8 cellular contexts compared by ENCODE assay signal in genomic region chr19:41957838-41958366, GRCh38.
A peak's percentile ranks its signal among the peaks of the same experiment; 100 is the strongest.
DNase-seq lines count a peak whose midpoint lies in the region; ATAC-seq and TF ChIP-seq lines count a peak whose summit lies in the region.

No MANE protein-coding gene starts in this region.

- peak; percentile 93 for DNase-seq in AG08396 (ENCODE audit: low spot score)
- peak; percentile 62 to 87 (median 85) for DNase-seq in NCI-H1417 (lab: John Stamatoyannopoulos, UW)
- DNase-seq in stimulated activated CD4-positive, alpha-beta T cell treated with anti-CD3 and anti-CD28 coated beads, Interleukin-4, amount 100 ng/mL, for 1 hour, result peak; percentile 29

- peak overlapping the region; percentile 95 for H3K4me3 Mint-ChIP-seq in T-helper 1 cell treated with Interleukin-12 subunit alpha and Interleukin-12 subunit beta and Interleukin-4 antibody, amounts not matched to agents 30 μg/mL and 1 μg/mL, for 36 hours
- peak overlapping the region; percentile 91 for H3K4me3 Mint-ChIP-seq in dendritic cell treated with granulocyte-macrophage colony-stimulating factor and Interleukin-4, amounts not matched to agents 40 ng/mL and 50 ng/mL, for 4 days

- H3K27ac ChIP-seq in layer of hippocampus (ENCODE audit: low read depth, low read length), result peak overlapping the region; percentile 78

- ATAC-seq in HG03095 (IDR thresholded peaks at IDR 0.05; ENCODE audit: unreplicated experiment), result no peak

- H3K4me1 Mint-ChIP-seq in T-helper 1 cell treated with Interleukin-12 subunit alpha and Interleukin-12 subunit beta and Interleukin-4 antibody, amounts not matched to agents 30 μg/mL and 1 μg/mL, for 36 hours (ENCODE audit: low read depth), result peaks cover 16% of the 10 kb centered on the region
- H3K4me1 Mint-ChIP-seq in dendritic cell treated with granulocyte-macrophage colony-stimulating factor and Interleukin-4, amounts not matched to agents 40 ng/mL and 50 ng/mL, for 4 days (ENCODE audit: low read depth), result peaks cover 30% of the 10 kb centered on the region

- no peaks in the 10 kb centered on the region for H3K27me3 Mint-ChIP-seq in T-helper 1 cell treated with Interleukin-12 subunit alpha and Interleukin-12 subunit beta and Interleukin-4 antibody, amounts not matched to agents 30 μg/mL and 1 μg/mL, for 36 hours (ENCODE audit: low read depth)
- no peaks in the 10 kb centered on the region for H3K27me3 Mint-ChIP-seq in dendritic cell treated with granulocyte-macrophage colony-stimulating factor and Interleukin-4, amounts not matched to agents 40 ng/mL and 50 ng/mL, for 4 days

- H3K36me3 Mint-ChIP-seq in T-helper 1 cell treated with Interleukin-12 subunit alpha and Interleukin-12 subunit beta and Interleukin-4 antibody, amounts not matched to agents 30 μg/mL and 1 μg/mL, for 36 hours (ENCODE audit: low read depth), result peaks cover 8% of the 10 kb centered on the region
- peaks cover 26% of the 10 kb centered on the region for H3K36me3 Mint-ChIP-seq in dendritic cell treated with granulocyte-macrophage colony-stimulating factor and Interleukin-4, amounts not matched to agents 40 ng/mL and 50 ng/mL, for 4 days (ENCODE audit: low read depth)

- peak overlapping the region; percentile 80 for H3K27ac Mint-ChIP-seq in T-helper 1 cell treated with Interleukin-12 subunit alpha and Interleukin-12 subunit beta and Interleukin-4 antibody, amounts not matched to agents 30 μg/mL and 1 μg/mL, for 36 hours
- H3K27ac Mint-ChIP-seq in dendritic cell treated with granulocyte-macrophage colony-stimulating factor and Interleukin-4, amounts not matched to agents 40 ng/mL and 50 ng/mL, for 4 days, result peak overlapping the region; percentile 54

- intact Hi-C loops in dendritic cell treated with granulocyte-macrophage colony-stimulating factor and Interleukin-4, amounts not matched to agents 40 ng/mL and 50 ng/mL, for 4 days (cut with micrococcal nuclease), result loop anchor here (5.0 kb wide), 2 partner anchors 86 to 101 kb away; no protein-coding TSS in a partner anchor

- peak; percentile 78 for TF ChIP-seq CTCF in GM12872 (IDR thresholded peaks at IDR 0.05; ENCODE audit: insufficient read depth, low read depth, low read length)

- no peaks in the 10 kb centered on the region for H3K27me3 ChIP-seq in layer of hippocampus (ENCODE audit: control insufficient read depth, insufficient read depth, low read length)

- no peaks in the 10 kb centered on the region for H3K9me3 Mint-ChIP-seq in T-helper 1 cell treated with Interleukin-12 subunit alpha and Interleukin-12 subunit beta and Interleukin-4 antibody, amounts not matched to agents 30 μg/mL and 1 μg/mL, for 36 hours
- no peaks in the 10 kb centered on the region for H3K9me3 Mint-ChIP-seq in dendritic cell treated with granulocyte-macrophage colony-stimulating factor and Interleukin-4, amounts not matched to agents 40 ng/mL and 50 ng/mL, for 4 days

Comparison
In these comparisons a context has a peak if more than half of its experiments do, and no peak if none do; other contexts are left out.
1. DNase-seq: peak in every context shown above with its lines; median percentile 93 in AG08396; 85 in NCI-H1417; 29 in stimulated activated CD4-positive, alpha-beta T cell treated with anti-CD3 and anti-CD28 coated beads, Interleukin-4, amount 100 ng/mL, for 1 hour.